Comparison of ENCODE assay signal across 22 cellular contexts in genomic region chr15:39680868-39681267, GRCh38.
DNase-seq lines count a peak whose midpoint lies in the region; ATAC-seq and TF ChIP-seq lines count a peak whose summit lies in the region.
"Had no signal": no experiment of that assay in that cellular context is flagged by ENCODE, and none has a peak within 500 bp of the region (broad histone marks: within the 10 kb centered on the region; RNA-seq: fewer than 3 reads in every experiment).

No MANE protein-coding gene starts in this region.

- H3K36me3 ChIP-seq in adipocyte (ENCODE audit: control insufficient read depth, insufficient read depth, low read length, severe bottlenecking) (no peaks in the 10 kb centered on the region), sigmoid colon (no peaks in the 10 kb centered on the region), right atrium auricular region (no peaks in the 10 kb centered on the region)
- H3K36me3 ChIP-seq: spleen had no signal

- POLR2A ChIA-PET in activated CD8-positive, alpha-beta T cell treated with anti-CD3 and anti-CD28 coated beads for 36 hours (lab: Charles Lee) = no interaction called here

- no peaks in the 10 kb centered on the region for H3K4me1 Mint-ChIP-seq in activated CD8-positive, alpha-beta T cell treated with anti-CD3 and anti-CD28 coated beads for 36 hours (ENCODE audit: low read depth)
- H3K4me1 Mint-ChIP-seq: activated CD4-positive, alpha-beta T cell treated with anti-CD3 and anti-CD28 coated beads, Interleukin-2, amount 10 ng/mL, durations not matched to agents 7 days and 5 days; naive B cell had no signal

- intact Hi-C loops in sigmoid colon (cut with DNase I) = loop anchor here (10.0 kb wide), 3 partner anchors 254 to 866 kb away; partner anchors contain the start of genes BMF and EIF2AK4
- intact Hi-C loops in activated CD8-positive, alpha-beta T cell treated with anti-CD3 and anti-CD28 coated beads for 36 hours (cut with micrococcal nuclease) = no loop called here

- CTCF ChIA-PET in activated CD8-positive, alpha-beta T cell treated with anti-CD3 and anti-CD28 coated beads for 36 hours (lab: Charles Lee) = interaction anchor here (2.9 kb wide), 1 partner anchor 76 kb away, joined by 19 read pairs; no protein-coding TSS in a partner anchor

- H3K4me1 ChIP-seq in adipocyte (ENCODE audit: control insufficient read depth, insufficient read depth, low read length) (peaks cover 26% of the 10 kb centered on the region), sigmoid colon (peaks cover 0 to 34% (median 27%) of the 10 kb centered on the region in 4 donors), right atrium auricular region (no peaks in the 10 kb centered on the region)
- H3K4me1 ChIP-seq: parathyroid adenoma, spleen had no signal

- H3K9me3 Mint-ChIP-seq in activated CD8-positive, alpha-beta T cell treated with anti-CD3 and anti-CD28 coated beads for 36 hours = no peaks in the 10 kb centered on the region
- H3K9me3 Mint-ChIP-seq: activated CD4-positive, alpha-beta T cell treated with anti-CD3 and anti-CD28 coated beads, Interleukin-2, amount 10 ng/mL, durations not matched to agents 7 days and 5 days; naive B cell had no signal

- no peak for TF ChIP-seq EP300 in sigmoid colon (IDR thresholded peaks at IDR 0.05)

- H3K4me3 Mint-ChIP-seq in activated CD8-positive, alpha-beta T cell treated with anti-CD3 and anti-CD28 coated beads for 36 hours = no peak overlapping the region
- H3K4me3 Mint-ChIP-seq: activated CD4-positive, alpha-beta T cell treated with anti-CD3 and anti-CD28 coated beads, Interleukin-2, amount 10 ng/mL, durations not matched to agents 7 days and 5 days; naive B cell; T-helper 17 cell had no signal

- DNase-seq in AG10803 (ENCODE audit: low read depth) (peak; percentile 98), adipocyte (ENCODE audit: low read depth) (peak; percentile 81), fibroblast of the aortic adventitia (ENCODE audit: low read depth) (peak; percentile 87), sigmoid colon (no peak), nucleus accumbens (lab: John Stamatoyannopoulos, UW) (no peak), NCI-H1105 treated with DMSO at 0.1 percent for 48 hours (lab: John Stamatoyannopoulos, UW) (no peak), right atrium auricular region (ENCODE audit: low spot score) (no peak)
- no peak for DNase-seq in activated CD8-positive, alpha-beta T cell treated with anti-CD3 and anti-CD28 coated beads for 36 hours
- DNase-seq: activated CD4-positive, alpha-beta T cell treated with anti-CD3 and anti-CD28 coated beads, Interleukin-2, amount 10 ng/mL, durations not matched to agents 7 days and 5 days; activated naive CD4-positive, alpha-beta T cell; activated T-cell treated with anti-CD3 and anti-CD28 coated beads for 4 hours; AML-193; COR-L47; GOT3; naive B cell; NCI-H526; spleen; T-helper 17 cell had no signal

- WGBS in sigmoid colon, 2 donors = 40 to 63% methylated on average over 2 of the region's 2 CpGs

- H3K27ac ChIP-seq in sigmoid colon (peak overlapping the region; percentile 35 to 75 (median 56)), right atrium auricular region (no peak overlapping the region)
- H3K27ac ChIP-seq: hepatocyte, parathyroid adenoma, spleen had no signal

- no peak for ATAC-seq in activated CD8-positive, alpha-beta T cell treated with anti-CD3 and anti-CD28 coated beads for 36 hours
- ATAC-seq: Right ventricle myocardium inferior, T-helper 17 cell had no signal

- H3K36me3 Mint-ChIP-seq in activated CD8-positive, alpha-beta T cell treated with anti-CD3 and anti-CD28 coated beads for 36 hours (ENCODE audit: low read depth) = no peaks in the 10 kb centered on the region
- H3K36me3 Mint-ChIP-seq: naive B cell had no signal

- no peak for TF ChIP-seq POLR2A in sigmoid colon (IDR thresholded peaks at IDR 0.05)

- no peaks in the 10 kb centered on the region for H3K27me3 ChIP-seq in adipocyte (replicated peaks; ENCODE audit: control insufficient read depth, insufficient read depth, low read length)
- H3K27me3 ChIP-seq in sigmoid colon = no peaks in the 10 kb centered on the region
- H3K27me3 ChIP-seq in right atrium auricular region = no peaks in the 10 kb centered on the region
- H3K27me3 ChIP-seq: hepatocyte, spleen had no signal

- H3K9me3 ChIP-seq in adipocyte (ENCODE audit: control insufficient read depth, low read length) (no peaks in the 10 kb centered on the region), sigmoid colon (no peaks in the 10 kb centered on the region), right atrium auricular region (no peaks in the 10 kb centered on the region)
- H3K9me3 ChIP-seq: spleen had no signal

- H3K4me3 ChIP-seq in AG10803 (ENCODE audit: low read length) (no peak overlapping the region), adipocyte (ENCODE audit: low read length) (no peak overlapping the region), fibroblast of the aortic adventitia (ENCODE audit: low read depth, low read length) (no peak overlapping the region), sigmoid colon (no peak overlapping the region), right atrium auricular region (no peak overlapping the region)
- H3K4me3 ChIP-seq: hepatocyte, lung, spleen had no signal

- no peak overlapping the region for H3K27ac Mint-ChIP-seq in activated CD8-positive, alpha-beta T cell treated with anti-CD3 and anti-CD28 coated beads for 36 hours
- H3K27ac Mint-ChIP-seq: activated CD4-positive, alpha-beta T cell treated with anti-CD3 and anti-CD28 coated beads, Interleukin-2, amount 10 ng/mL, durations not matched to agents 7 days and 5 days; naive B cell; T-helper 17 cell had no signal

- TF ChIP-seq CTCF in AG10803 (conservative IDR thresholded peaks at IDR 0.05; ENCODE audit: low read length) (no peak), fibroblast of the aortic adventitia (IDR thresholded peaks at IDR 0.05; ENCODE audit: insufficient read depth, low read length) (no peak), sigmoid colon (IDR thresholded peaks at IDR 0.05) (no peak), right atrium auricular region (IDR thresholded peaks at IDR 0.05) (no peak)
- TF ChIP-seq CTCF in activated CD8-positive, alpha-beta T cell treated with anti-CD3 and anti-CD28 coated beads for 36 hours (IDR thresholded peaks at IDR 0.05) = no peak

- H3K27me3 Mint-ChIP-seq in activated CD8-positive, alpha-beta T cell treated with anti-CD3 and anti-CD28 coated beads for 36 hours = no peaks in the 10 kb centered on the region
- H3K27me3 Mint-ChIP-seq: naive B cell, T-helper 17 cell had no signal

- peak overlapping the region; percentile 61 for H3K9ac ChIP-seq in adipocyte (ENCODE audit: low read length)
- H3K9ac ChIP-seq: parathyroid adenoma had no signal

Comparison
In these comparisons a context has a peak if more than half of its experiments do, and no peak if none do; other contexts are left out.
1. DNase-seq: peak in AG10803 (single experiment), adipocyte (single experiment) and fibroblast of the aortic adventitia (single experiment); none in sigmoid colon (single experiment), activated CD8-positive, alpha-beta T cell treated with anti-CD3 and anti-CD28 coated beads for 36 hours (single experiment), nucleus accumbens (0 of 56), NCI-H1105 treated with DMSO at 0.1 percent for 48 hours (single experiment) and right atrium auricular region (single experiment).
2. H3K27ac ChIP-seq: peak in sigmoid colon (4 of 4); none in right atrium auricular region (0 of 2).